18 cellular contexts compared by ENCODE assay signal in the genomic region with DNA sequence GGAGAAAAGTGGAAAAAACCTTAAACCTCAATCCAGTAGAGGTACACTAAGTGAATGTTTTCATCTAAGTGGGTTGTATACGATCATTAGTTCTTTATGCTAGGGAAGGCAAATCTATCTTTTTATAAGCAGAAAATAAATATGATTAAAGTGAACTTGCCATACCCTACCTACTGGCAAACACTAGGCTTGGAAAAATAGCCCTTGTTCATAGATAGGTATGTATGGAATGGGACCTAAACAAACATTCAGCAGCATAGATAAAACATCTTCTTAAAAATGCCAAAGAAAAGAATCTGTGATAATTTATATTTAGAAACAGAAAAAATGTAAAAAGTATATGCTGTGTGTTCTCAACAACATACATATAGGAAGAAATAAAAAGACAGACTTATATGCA. TPM values are rescaled to one million over a fixed set of nuclear protein-coding genes. Genes with fewer than 3 reads are reported as not detected.
DNase-seq lines count a peak whose midpoint lies in the region; ATAC-seq, FAIRE-seq and TF ChIP-seq lines count a peak whose summit lies in the region.
"Had no signal": no experiment of that assay in that cellular context is flagged by ENCODE, and none has a peak within 500 bp of the region (broad histone marks: within the 10 kb centered on the region; RNA-seq: fewer than 3 reads in every experiment).

No MANE protein-coding gene starts in this region.

- H3K27ac ChIP-seq in HepG2 (ENCODE audit: extremely low read length, insufficient read depth, low read length), result no peak overlapping the region
- no peak overlapping the region for H3K27ac ChIP-seq in right lobe of liver
- H3K27ac ChIP-seq in Panc1 (ENCODE audit: low read length), result peak overlapping the region; percentile 85
- H3K27ac ChIP-seq: BLaER1 treated with 17β-estradiol and CSF1 and Interleukin-3, amounts not matched to agents 10 nM and 100 nM; GM23248; HL-60 had no signal

- H3K4me2 ChIP-seq in HepG2 (ENCODE audit: low read depth, low read length), result no peak overlapping the region
- H3K4me2 ChIP-seq: BLaER1 treated with 17β-estradiol and CSF1 and Interleukin-3, amounts not matched to agents 10 nM and 100 nM had no signal

- H3K36me3 ChIP-seq in HepG2 (replicated peaks in 1 of 2; ENCODE audit: control insufficient read depth in 1 of 2, insufficient read depth in 2 of 2, low read length in 2 of 2), result peaks cover 4 to 9% of the 10 kb centered on the region in 2 experiments
- peaks cover 0 to 2% (median 0%) of the 10 kb centered on the region in 4 donors for H3K36me3 ChIP-seq in right lobe of liver
- no peaks in the 10 kb centered on the region for H3K36me3 ChIP-seq in Panc1 (ENCODE audit: control insufficient read depth, insufficient read depth, low read length)

- no peak for TF ChIP-seq RAD21 in HepG2 (CRISPR knock-in tag; IDR thresholded peaks at IDR 0.05)

- no peak for FAIRE-seq in HepG2 (lab: Jason Lieb, UNC)
- FAIRE-seq: GM12892, H54 had no signal

- H3K9ac ChIP-seq in HepG2 (ENCODE audit: insufficient read depth, low read depth, low read length), result no peak overlapping the region
- H3K9ac ChIP-seq: BLaER1 treated with 17β-estradiol and CSF1 and Interleukin-3, amounts not matched to agents 10 nM and 100 nM; GM23248 had no signal

- POLR2A ChIA-PET in HepG2 (lab: Yijun Ruan, JAX), result no interaction called here
- POLR2A ChIA-PET in Panc1 (lab: Charles Lee), result interaction anchor here (1.4 kb wide), 1 partner anchor 205 kb away, joined by 6 read pairs; a partner anchor contains a TSS

- H3K9me3 ChIP-seq in HepG2 (ENCODE audit: low read length) (peaks cover 6% of the 10 kb centered on the region; the same call in 1 of the 2 replicates), right lobe of liver (no peaks in the 10 kb centered on the region), Panc1 (ENCODE audit: control insufficient read depth, insufficient read depth, low read depth, low read length) (peaks cover 8% of the 10 kb centered on the region; the same call in 1 of the 2 replicates)

- no peak overlapping the region for H3K4me3 ChIP-seq in HepG2 (replicated peaks in 1 of 3; ENCODE audit: insufficient read depth in 1 of 3, low read depth in 2 of 3, low read length in 3 of 3)
- no peak overlapping the region for H3K4me3 ChIP-seq in right lobe of liver
- no peak overlapping the region for H3K4me3 ChIP-seq in Panc1 (ENCODE audit: low read depth in 2 of 2, low read length in 2 of 2)
- no peak overlapping the region for H3K4me3 ChIP-seq in choroid plexus epithelial cell (ENCODE audit: low read depth, low read length)
- H3K4me3 ChIP-seq: BLaER1 treated with 17β-estradiol and CSF1 and Interleukin-3, amounts not matched to agents 10 nM and 100 nM; GM23248 had no signal

- ATAC-seq in HepG2 (peak; percentile 82), right lobe of liver (no peak), Panc1 (peak; percentile 65)
- ATAC-seq: HCT116 had no signal

- H3K79me2 ChIP-seq in HepG2 (ENCODE audit: insufficient read depth, low read length), result peaks cover 72% of the 10 kb centered on the region

- intact Hi-C loops in HepG2 (cut with micrococcal nuclease; ENCODE audit: unreplicated experiment) (loop anchor here (5.0 kb wide), 1 partner anchor 42 kb away; no protein-coding TSS in a partner anchor), right lobe of liver (cut with DNase I) (no loop called here), Panc1 (cut with micrococcal nuclease; ENCODE audit: unreplicated experiment) (no loop called here)

- 0 out of 2 replicates have a peak, but pooled peaks cover 5% of the 10 kb centered on the region for H4K20me1 ChIP-seq in HepG2 (ENCODE audit: insufficient read depth, low read length)

- no peak overlapping the region for H2AFZ ChIP-seq in HepG2 (ENCODE audit: low read length)
- H2AFZ ChIP-seq: GM23248 had no signal

- peaks cover 33% of the 10 kb centered on the region for H3K4me1 ChIP-seq in HepG2 (ENCODE audit: insufficient read depth, low read length)
- peaks cover 0 to 14% (median 0%) of the 10 kb centered on the region in 4 donors for H3K4me1 ChIP-seq in right lobe of liver
- H3K4me1 ChIP-seq in Panc1 (ENCODE audit: control insufficient read depth, insufficient read depth, low read length), result peaks cover 53% of the 10 kb centered on the region

- in situ Hi-C loops in HepG2 (cut with HindIII; ENCODE audit: extremely low pct_ligation_motif_present, low pct_unique_long_range_greater_than_20kb) (no loop called here), Panc1 (cut with HindIII; ENCODE audit: low pct_unique_long_range_greater_than_20kb, low sequenced_read_pairs) (no loop called here)

- TF ChIP-seq EP300 in HepG2 (IDR thresholded peaks at IDR 0.05; ENCODE audit: low read depth in 2 of 2, low read length in 2 of 2) (no peak), HepG2 (CRISPR knock-in tag; IDR thresholded peaks at IDR 0.05; ENCODE audit: borderline replicate concordance) (no peak)

- no peak for TF ChIP-seq POLR2A in HepG2 (IDR thresholded peaks at IDR 0.05; ENCODE audit: insufficient read depth in 1 of 2, low read depth in 2 of 2, low read length in 2 of 2)
- no peak for TF ChIP-seq POLR2A in right lobe of liver (IDR thresholded peaks at IDR 0.05)

- H3K27me3 ChIP-seq in HepG2 (ENCODE audit: control insufficient read depth in 1 of 2, insufficient read depth in 2 of 2, low read length in 2 of 2), result no peaks in the 10 kb centered on the region
- no peaks in the 10 kb centered on the region for H3K27me3 ChIP-seq in right lobe of liver
- H3K27me3 ChIP-seq in Panc1 (ENCODE audit: control insufficient read depth, insufficient read depth, low read length), result no peaks in the 10 kb centered on the region
- H3K27me3 ChIP-seq: BLaER1 treated with 17β-estradiol and CSF1 and Interleukin-3, amounts not matched to agents 10 nM and 100 nM had no signal

- no TSS peak for BruUV-seq in HepG2 (replicated peaks; lab: Mats Ljungman, UMichigan)
- no TSS peak for BruUV-seq in Panc1 (replicated peaks; lab: Mats Ljungman, UMichigan)

- no peak for TF ChIP-seq CTCF in HepG2 (CRISPR knock-in tag; IDR thresholded peaks at IDR 0.05)
- TF ChIP-seq CTCF in right lobe of liver (IDR thresholded peaks at IDR 0.05), result no peak
- no peak for TF ChIP-seq CTCF in Panc1 (IDR thresholded peaks at IDR 0.05)
- no peak for TF ChIP-seq CTCF in choroid plexus epithelial cell (conservative IDR thresholded peaks at IDR 0.05; ENCODE audit: low read depth, low read length)

- CTCF ChIA-PET in HepG2 (lab: Yijun Ruan, JAX; ENCODE audit: low intra/inter-chr PET ratio, low total read pairs), result no interaction called here
- CTCF ChIA-PET in Panc1 (lab: Charles Lee), result no interaction called here

- peak; percentile 62 for DNase-seq in HepG2 (ENCODE audit: low spot score)
- no peak for DNase-seq in right lobe of liver
- no peak for DNase-seq in Panc1 (ENCODE audit: low read depth, low spot score)
- DNase-seq in choroid plexus epithelial cell (ENCODE audit: low read depth), result peak; percentile 25
- no peak for DNase-seq in superior temporal gyrus (ENCODE audit: extremely low spot score)
- no peak for DNase-seq in effector CD8-positive, alpha-beta T cell (lab: John Stamatoyannopoulos, UW)
- no peak for DNase-seq in NCI-H1417 treated with DMSO at 0.1 percent for 48 hours (lab: John Stamatoyannopoulos, UW)
- DNase-seq: 8988T; ACHN; CD4-positive, CD25-positive, alpha-beta regulatory T cell; DMS79; GDM1; GM23248 had no signal

- 96% methylated on average over 1 of the region's 1 CpG for WGBS in HepG2 (ENCODE audit: low lambda C conversion rate)
- WGBS in right lobe of liver (ENCODE audit: insufficient coverage, low coverage, low lambda C conversion rate, missing lambda C conversion rate), result 92% methylated on average over 1 of the region's 1 CpG

TF ChIP-seq in HepG2, 621 proteins besides CTCF, POLR2A, EP300 and RAD21 (continues in another document):
- TF ChIP-seq KLF12 (CRISPR knock-in tag; IDR thresholded peaks at IDR 0.05; ENCODE audit: borderline replicate concordance) (no peak), ZNF781 (CRISPR knock-in tag; IDR thresholded peaks at IDR 0.05; ENCODE audit: borderline replicate concordance, not compliant biosample characterization) (no peak), ZNF24 (IDR thresholded peaks at IDR 0.05) (no peak), PHF20 (CRISPR knock-in tag; IDR thresholded peaks at IDR 0.05) (no peak), CBX2 (IDR thresholded peaks at IDR 0.05; ENCODE audit: low read depth, low read length) (no peak), CBX2 (CRISPR knock-in tag; IDR thresholded peaks at IDR 0.05; ENCODE audit: low read depth) (no peak), ZFP36 (IDR thresholded peaks at IDR 0.05; ENCODE audit: borderline replicate concordance, low read depth, low read length, partially characterized antibody) (no peak), ZNF431 (CRISPR knock-in tag; IDR thresholded peaks at IDR 0.05; ENCODE audit: borderline replicate concordance, low read depth) (no peak)

RNA-seq across cellular contexts. Expression of a gene that starts 18.8 kb away (rescaled TPM):
- total RNA-seq in HepG2 (2016; rRNA removed; fragmentation: Illumina TruSeq; extraction: Trizol) (31.3 and 48.0 TPM in 2 replicates), right lobe of liver (10 to 100 TPM in 4 of 6 experiments, 1 to 10 TPM in 2; 9.3 to 21.4 (median 12.5) TPM), Panc1 (2021; ENCODE audit: unreplicated experiment) (44.8 TPM)
- 90.3 and 96.9 TPM in 2 replicates for total RNA-seq in HepG2 (2016; cell fraction: cytosol; rRNA removed; fragmentation: Illumina TruSeq; extraction: Trizol; ENCODE audit: low read depth)
- total RNA-seq in HepG2 (2016; cell fraction: insoluble cytoplasmic fraction; rRNA removed; fragmentation: Illumina TruSeq; extraction: Trizol), result 31.5 and 50.9 TPM in 2 replicates
- 39.0 and 57.5 TPM in 2 replicates for total RNA-seq in HepG2 (2016; cell fraction: membrane; rRNA removed; fragmentation: Illumina TruSeq; extraction: Trizol)
- total RNA-seq in HepG2 (2016; cell fraction: nucleus; rRNA removed; fragmentation: Illumina TruSeq; extraction: Trizol), result 75.6 and 80.9 TPM in 2 replicates
- 11.3 and 12.8 TPM in 2 replicates for polyA plus RNA-seq in HepG2 (2011; rRNA removed)
- polyA plus RNA-seq in HepG2 (2011; cell fraction: cytosol; rRNA removed), result 5.3 and 8.5 TPM in 2 replicates
- polyA plus RNA-seq in HepG2 (2011; cell fraction: nucleus; rRNA removed), result 7.9 and 9.3 TPM in 2 replicates
- 10.5 and 11.7 TPM in 2 replicates for polyA plus RNA-seq in HepG2 (2012)
- polyA plus RNA-seq in HepG2 (2016; cell fraction: cytosol; fragmentation: Illumina TruSeq; extraction: Trizol; ENCODE audit: low read depth), result 2.4 and 2.7 TPM in 2 replicates
- 34.0 and 36.3 TPM in 2 replicates for polyA plus RNA-seq in HepG2 (2016; cell fraction: insoluble cytoplasmic fraction; fragmentation: Illumina TruSeq; extraction: Trizol; ENCODE audit: low read depth)
- polyA plus RNA-seq in HepG2 (2016; cell fraction: membrane; fragmentation: Illumina TruSeq; extraction: Trizol; ENCODE audit: low read depth), result 4.3 and 5.6 TPM in 2 replicates
- 30.6 and 34.2 TPM in 2 replicates for polyA plus RNA-seq in HepG2 (2016; cell fraction: nucleus; fragmentation: Illumina TruSeq; extraction: Trizol; ENCODE audit: insufficient read depth, low read depth)
- 12.1 and 22.3 TPM in 2 replicates for polyA minus RNA-seq in HepG2 (2011; rRNA and poly(A)+ RNA removed; ENCODE audit: low replicate concordance)
- 18.6 and 21.0 TPM in 2 replicates for polyA minus RNA-seq in HepG2 (2011; cell fraction: cytosol; rRNA and poly(A)+ RNA removed)
- 90.9 and 94.9 TPM in 2 replicates for polyA minus RNA-seq in HepG2 (2011; cell fraction: nucleus; rRNA and poly(A)+ RNA removed)
- 13.6 TPM for polyA plus RNA-seq in Panc1 (2012; ENCODE audit: insufficient read length)

Comparison
In these comparisons a context has a peak if more than half of its experiments do, and no peak if none do; other contexts are left out.
1. ATAC-seq: peak in HepG2 (single experiment) and Panc1 (single experiment); none in right lobe of liver (0 of 4).
2. DNase-seq: peak in HepG2 (single experiment) and choroid plexus epithelial cell (single experiment); none in right lobe of liver (0 of 3), Panc1 (single experiment), superior temporal gyrus (single experiment), effector CD8-positive, alpha-beta T cell (single experiment) and NCI-H1417 treated with DMSO at 0.1 percent for 48 hours (single experiment).